In the genomic region with DNA sequence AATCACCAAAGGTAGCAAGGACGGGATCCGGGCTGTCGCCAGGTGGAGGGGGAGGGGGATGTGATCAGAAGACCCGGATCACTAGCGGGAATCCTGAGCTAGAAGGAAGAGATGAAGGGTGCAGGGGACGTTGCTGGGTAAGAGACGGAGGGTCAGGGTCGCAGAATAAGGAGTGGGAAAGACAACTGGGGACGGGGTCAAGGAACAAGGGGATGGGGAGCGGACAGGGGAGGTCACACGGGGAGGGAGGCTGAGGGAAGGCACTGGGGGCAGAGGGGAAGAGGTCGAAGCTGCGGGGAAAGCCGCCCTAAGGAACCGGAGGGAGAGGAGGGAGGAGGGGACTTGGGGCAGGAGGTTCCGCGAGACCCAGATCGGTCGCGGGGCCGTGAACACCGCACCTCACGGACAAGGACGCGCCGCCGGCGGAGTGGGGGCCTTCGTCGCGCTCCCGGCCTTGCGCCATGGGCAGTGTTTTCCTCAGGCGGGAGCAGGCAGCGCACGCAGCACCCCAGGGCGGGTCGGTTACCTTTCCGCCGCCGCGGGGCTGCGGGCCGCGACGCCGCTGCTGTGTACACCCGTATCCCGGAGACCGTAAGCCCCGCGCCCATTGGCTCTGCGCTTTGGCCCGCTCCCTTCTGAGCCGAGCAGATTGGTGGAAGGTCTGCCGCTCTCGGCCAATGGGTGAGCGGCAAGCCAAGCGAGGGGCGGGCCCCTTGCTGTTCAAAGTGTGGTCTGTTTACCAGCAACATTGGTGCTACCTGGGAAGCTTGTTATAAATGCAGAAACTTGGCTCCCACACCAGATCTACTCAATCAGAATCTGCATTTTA, we compare ENCODE assay signal across 1 cellular context.
TF ChIP-seq lines count a peak whose summit lies in the region.

A gene with protein sequence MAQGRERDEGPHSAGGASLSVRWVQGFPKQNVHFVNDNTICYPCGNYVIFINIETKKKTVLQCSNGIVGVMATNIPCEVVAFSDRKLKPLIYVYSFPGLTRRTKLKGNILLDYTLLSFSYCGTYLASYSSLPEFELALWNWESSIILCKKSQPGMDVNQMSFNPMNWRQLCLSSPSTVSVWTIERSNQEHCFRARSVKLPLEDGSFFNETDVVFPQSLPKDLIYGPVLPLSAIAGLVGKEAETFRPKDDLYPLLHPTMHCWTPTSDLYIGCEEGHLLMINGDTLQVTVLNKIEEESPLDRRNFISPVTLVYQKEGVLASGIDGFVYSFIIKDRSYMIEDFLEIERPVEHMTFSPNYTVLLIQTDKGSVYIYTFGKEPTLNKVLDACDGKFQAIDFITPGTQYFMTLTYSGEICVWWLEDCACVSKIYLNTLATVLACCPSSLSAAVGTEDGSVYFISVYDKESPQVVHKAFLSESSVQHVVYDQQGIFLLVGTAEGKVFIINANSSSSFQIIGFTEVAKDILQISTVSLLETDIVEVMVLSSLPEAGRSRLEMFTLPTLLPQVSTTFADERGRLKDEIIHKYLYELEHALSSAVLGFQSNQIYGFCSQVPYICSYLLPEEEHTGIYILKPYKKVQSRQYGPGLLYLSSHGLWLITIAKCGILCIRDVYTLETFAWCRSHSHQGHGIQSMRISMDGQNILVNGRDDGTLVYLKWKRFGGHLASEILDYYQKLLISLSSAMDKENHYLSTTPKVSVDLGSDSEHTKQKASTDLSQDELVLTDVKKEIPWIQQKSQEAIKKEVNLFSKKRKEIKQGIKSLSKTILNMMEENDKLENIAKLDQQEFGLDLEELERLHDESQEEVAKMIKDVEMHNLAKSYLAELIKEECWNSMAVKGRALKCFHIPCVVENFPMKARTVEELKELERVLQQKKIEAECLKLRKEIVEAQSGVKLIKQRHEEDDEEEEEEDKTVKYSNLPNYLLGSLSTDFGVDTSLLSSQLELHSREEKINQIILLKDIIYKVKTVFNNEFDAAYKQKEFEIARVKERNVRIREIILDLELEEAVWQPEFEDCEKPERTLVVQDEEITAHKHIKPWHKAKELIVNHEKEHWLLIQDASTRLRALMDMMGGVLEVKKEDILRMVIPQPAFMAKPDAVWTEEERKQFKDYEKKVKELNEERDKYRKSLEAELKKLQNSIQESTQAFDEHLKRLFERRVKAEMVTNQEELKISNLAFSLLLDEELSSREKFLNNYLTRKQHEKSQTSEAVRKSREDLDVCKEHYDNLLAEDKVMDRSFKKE (N-terminal part only) (minus strand): TSS at position 581 of the 829 bp plus-strand sequence. CDS start 118 bp downstream, at position 463.

TF ChIP-seq in liver, 16 proteins besides CTCF, POLR2A, EP300 and RAD21 (continued from another document):
- TF ChIP-seq, protein P1, sequence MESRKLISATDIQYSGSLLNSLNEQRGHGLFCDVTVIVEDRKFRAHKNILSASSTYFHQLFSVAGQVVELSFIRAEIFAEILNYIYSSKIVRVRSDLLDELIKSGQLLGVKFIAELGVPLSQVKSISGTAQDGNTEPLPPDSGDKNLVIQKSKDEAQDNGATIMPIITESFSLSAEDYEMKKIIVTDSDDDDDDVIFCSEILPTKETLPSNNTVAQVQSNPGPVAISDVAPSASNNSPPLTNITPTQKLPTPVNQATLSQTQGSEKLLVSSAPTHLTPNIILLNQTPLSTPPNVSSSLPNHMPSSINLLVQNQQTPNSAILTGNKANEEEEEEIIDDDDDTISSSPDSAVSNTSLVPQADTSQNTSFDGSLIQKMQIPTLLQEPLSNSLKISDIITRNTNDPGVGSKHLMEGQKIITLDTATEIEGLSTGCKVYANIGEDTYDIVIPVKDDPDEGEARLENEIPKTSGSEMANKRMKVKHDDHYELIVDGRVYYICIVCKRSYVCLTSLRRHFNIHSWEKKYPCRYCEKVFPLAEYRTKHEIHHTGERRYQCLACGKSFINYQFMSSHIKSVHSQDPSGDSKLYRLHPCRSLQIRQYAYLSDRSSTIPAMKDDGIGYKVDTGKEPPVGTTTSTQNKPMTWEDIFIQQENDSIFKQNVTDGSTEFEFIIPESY (IDR thresholded peaks at IDR 0.05): no peak
- TF ChIP-seq JUND (IDR thresholded peaks at IDR 0.05) (no peak), RXRA (IDR thresholded peaks at IDR 0.05) (no peak), HNF4A (conservative IDR thresholded peaks at IDR 0.05) (no peak), NR2F2 (IDR thresholded peaks at IDR 0.05) (no peak), FOXA2 (IDR thresholded peaks at IDR 0.05) (peak; percentile 12), FOXA1 (IDR thresholded peaks at IDR 0.05) (peak; percentile 51)
- TF ChIP-seq, protein P2, sequence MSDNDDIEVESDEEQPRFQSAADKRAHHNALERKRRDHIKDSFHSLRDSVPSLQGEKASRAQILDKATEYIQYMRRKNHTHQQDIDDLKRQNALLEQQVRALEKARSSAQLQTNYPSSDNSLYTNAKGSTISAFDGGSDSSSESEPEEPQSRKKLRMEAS (IDR thresholded peaks at IDR 0.05): no peak
- TF ChIP-seq, protein P3, sequence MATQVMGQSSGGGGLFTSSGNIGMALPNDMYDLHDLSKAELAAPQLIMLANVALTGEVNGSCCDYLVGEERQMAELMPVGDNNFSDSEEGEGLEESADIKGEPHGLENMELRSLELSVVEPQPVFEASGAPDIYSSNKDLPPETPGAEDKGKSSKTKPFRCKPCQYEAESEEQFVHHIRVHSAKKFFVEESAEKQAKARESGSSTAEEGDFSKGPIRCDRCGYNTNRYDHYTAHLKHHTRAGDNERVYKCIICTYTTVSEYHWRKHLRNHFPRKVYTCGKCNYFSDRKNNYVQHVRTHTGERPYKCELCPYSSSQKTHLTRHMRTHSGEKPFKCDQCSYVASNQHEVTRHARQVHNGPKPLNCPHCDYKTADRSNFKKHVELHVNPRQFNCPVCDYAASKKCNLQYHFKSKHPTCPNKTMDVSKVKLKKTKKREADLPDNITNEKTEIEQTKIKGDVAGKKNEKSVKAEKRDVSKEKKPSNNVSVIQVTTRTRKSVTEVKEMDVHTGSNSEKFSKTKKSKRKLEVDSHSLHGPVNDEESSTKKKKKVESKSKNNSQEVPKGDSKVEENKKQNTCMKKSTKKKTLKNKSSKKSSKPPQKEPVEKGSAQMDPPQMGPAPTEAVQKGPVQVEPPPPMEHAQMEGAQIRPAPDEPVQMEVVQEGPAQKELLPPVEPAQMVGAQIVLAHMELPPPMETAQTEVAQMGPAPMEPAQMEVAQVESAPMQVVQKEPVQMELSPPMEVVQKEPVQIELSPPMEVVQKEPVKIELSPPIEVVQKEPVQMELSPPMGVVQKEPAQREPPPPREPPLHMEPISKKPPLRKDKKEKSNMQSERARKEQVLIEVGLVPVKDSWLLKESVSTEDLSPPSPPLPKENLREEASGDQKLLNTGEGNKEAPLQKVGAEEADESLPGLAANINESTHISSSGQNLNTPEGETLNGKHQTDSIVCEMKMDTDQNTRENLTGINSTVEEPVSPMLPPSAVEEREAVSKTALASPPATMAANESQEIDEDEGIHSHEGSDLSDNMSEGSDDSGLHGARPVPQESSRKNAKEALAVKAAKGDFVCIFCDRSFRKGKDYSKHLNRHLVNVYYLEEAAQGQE (IDR thresholded peaks at IDR 0.05): no peak
